Comparison of ENCODE assay signal across 8 cellular contexts in the genomic region with DNA sequence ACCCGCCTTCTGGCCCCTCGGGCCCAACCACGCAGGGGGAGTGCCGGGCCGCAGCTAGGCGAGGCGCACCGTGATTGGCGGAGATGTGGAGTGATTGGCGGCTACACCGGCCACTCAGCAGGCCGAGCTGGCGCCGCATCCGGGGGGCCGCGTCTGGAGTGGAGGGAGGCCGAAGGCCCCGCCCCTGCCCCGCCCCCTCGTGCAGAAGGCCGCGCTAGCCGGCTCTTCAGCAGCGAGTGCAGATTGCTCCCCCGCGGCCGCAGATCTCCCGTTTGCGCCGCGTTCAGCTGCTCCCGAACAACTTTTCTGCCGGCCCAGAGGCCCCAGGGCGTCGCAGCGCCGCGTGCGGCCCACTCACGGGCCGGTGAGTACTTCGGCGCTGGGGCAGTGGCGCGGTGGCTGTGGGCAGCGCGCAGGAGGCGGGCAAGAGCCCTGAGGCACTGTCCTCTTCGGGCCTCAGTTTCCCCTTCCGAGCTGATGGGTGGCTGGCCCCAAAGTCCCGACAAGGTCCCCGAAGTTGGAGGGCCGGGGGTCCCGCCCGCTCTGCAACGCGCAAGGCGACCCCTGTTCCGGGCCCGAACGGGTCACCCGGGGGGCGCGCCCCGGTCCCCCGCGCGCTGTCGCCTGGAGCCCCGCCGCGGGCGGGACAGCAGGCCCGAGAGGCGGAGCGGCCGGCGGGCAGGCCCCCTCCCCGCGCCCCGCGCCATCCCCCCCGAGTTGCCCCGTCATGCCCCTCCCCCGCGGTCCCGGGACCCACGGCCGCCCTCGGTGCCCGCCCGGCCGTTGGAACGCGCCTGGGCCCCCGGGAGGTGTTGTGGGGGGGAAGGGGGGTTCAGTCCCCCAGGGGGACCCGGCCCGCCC. TPM values are rescaled to one million over a fixed set of nuclear protein-coding genes. Genes with fewer than 3 reads are reported as not detected.
DNase-seq lines count a peak whose midpoint lies in the region; ATAC-seq, FAIRE-seq and TF ChIP-seq lines count a peak whose summit lies in the region.

A gene with protein sequence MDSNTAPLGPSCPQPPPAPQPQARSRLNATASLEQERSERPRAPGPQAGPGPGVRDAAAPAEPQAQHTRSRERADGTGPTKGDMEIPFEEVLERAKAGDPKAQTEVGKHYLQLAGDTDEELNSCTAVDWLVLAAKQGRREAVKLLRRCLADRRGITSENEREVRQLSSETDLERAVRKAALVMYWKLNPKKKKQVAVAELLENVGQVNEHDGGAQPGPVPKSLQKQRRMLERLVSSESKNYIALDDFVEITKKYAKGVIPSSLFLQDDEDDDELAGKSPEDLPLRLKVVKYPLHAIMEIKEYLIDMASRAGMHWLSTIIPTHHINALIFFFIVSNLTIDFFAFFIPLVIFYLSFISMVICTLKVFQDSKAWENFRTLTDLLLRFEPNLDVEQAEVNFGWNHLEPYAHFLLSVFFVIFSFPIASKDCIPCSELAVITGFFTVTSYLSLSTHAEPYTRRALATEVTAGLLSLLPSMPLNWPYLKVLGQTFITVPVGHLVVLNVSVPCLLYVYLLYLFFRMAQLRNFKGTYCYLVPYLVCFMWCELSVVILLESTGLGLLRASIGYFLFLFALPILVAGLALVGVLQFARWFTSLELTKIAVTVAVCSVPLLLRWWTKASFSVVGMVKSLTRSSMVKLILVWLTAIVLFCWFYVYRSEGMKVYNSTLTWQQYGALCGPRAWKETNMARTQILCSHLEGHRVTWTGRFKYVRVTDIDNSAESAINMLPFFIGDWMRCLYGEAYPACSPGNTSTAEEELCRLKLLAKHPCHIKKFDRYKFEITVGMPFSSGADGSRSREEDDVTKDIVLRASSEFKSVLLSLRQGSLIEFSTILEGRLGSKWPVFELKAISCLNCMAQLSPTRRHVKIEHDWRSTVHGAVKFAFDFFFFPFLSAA (plus strand): TSS at position 200 of the 861 bp plus-strand sequence. CDS start 7,606 bp downstream, outside the sequence.

- no peaks in the 10 kb centered on the region for H3K9me3 ChIP-seq in upper lobe of left lung

- peak; percentile 100 for DNase-seq in GM12891 (ENCODE audit: insufficient read length, low spot score)
- DNase-seq in NCI-H1436 treated with DMSO at 0.1 percent for 48 hours (lab: John Stamatoyannopoulos, UW) = peak; percentile 42
- peak; percentile 96 for DNase-seq in T-helper 2 cell treated with Interferon-gamma antibody and Interleukin-4, amounts not matched to agents 5 μg/mL and 100 μg/mL, for 36 hours (ENCODE audit: low spot score)
- peak; percentile 80 to 99 (median 98) for DNase-seq in anterior cingulate cortex (lab: John Stamatoyannopoulos, UW)
- peak; percentile 99 for DNase-seq in left ventricle myocardium superior
- DNase-seq in progenitor cell of endocrine pancreas (ENCODE audit: low spot score, unreplicated experiment) = peak; percentile 99
- DNase-seq in upper lobe of left lung = peak; percentile 94 to 100

- H3K27ac Mint-ChIP-seq in T-helper 2 cell treated with Interferon-gamma antibody and Interleukin-4, amounts not matched to agents 5 μg/mL and 100 μg/mL, for 36 hours = no peak within 1 kb of the TSS
- H3K27ac Mint-ChIP-seq in progenitor cell of endocrine pancreas = peak within 1 kb of the TSS; percentile 95

- peaks cover 14% of the 10 kb centered on the region for H3K4me1 Mint-ChIP-seq in T-helper 2 cell treated with Interferon-gamma antibody and Interleukin-4, amounts not matched to agents 5 μg/mL and 100 μg/mL, for 36 hours (ENCODE audit: low read depth)
- H3K4me1 Mint-ChIP-seq in progenitor cell of endocrine pancreas (ENCODE audit: low read depth) = peaks cover 9% of the 10 kb centered on the region

- ATAC-seq in HG02763 (IDR thresholded peaks at IDR 0.05; ENCODE audit: unreplicated experiment) (peak; percentile 100), left ventricle myocardium superior (peak; percentile 96), upper lobe of left lung (ENCODE audit: low FRiP score in 2 of 2) (peak; percentile 97 to 99)

- H3K36me3 Mint-ChIP-seq in T-helper 2 cell treated with Interferon-gamma antibody and Interleukin-4, amounts not matched to agents 5 μg/mL and 100 μg/mL, for 36 hours (ENCODE audit: low read depth) = no peaks in the 10 kb centered on the region
- no peaks in the 10 kb centered on the region for H3K36me3 Mint-ChIP-seq in progenitor cell of endocrine pancreas (ENCODE audit: insufficient read depth)

- H3K4me3 Mint-ChIP-seq in T-helper 2 cell treated with Interferon-gamma antibody and Interleukin-4, amounts not matched to agents 5 μg/mL and 100 μg/mL, for 36 hours = peak within 1 kb of the TSS; percentile 79
- H3K4me3 Mint-ChIP-seq in progenitor cell of endocrine pancreas (ENCODE audit: low read depth) = peak within 1 kb of the TSS; percentile 85

- no peaks in the 10 kb centered on the region for H3K27me3 ChIP-seq in upper lobe of left lung

- peaks cover 36 to 67% (median 48%) of the 10 kb centered on the region in 4 donors for H3K4me1 ChIP-seq in upper lobe of left lung

- peaks cover 40% of the 10 kb centered on the region for H3K27me3 Mint-ChIP-seq in T-helper 2 cell treated with Interferon-gamma antibody and Interleukin-4, amounts not matched to agents 5 μg/mL and 100 μg/mL, for 36 hours (ENCODE audit: low read depth)
- H3K27me3 Mint-ChIP-seq in progenitor cell of endocrine pancreas = peaks cover 4% of the 10 kb centered on the region

- H3K36me3 ChIP-seq in upper lobe of left lung = no peaks in the 10 kb centered on the region

- H3K4me3 ChIP-seq in upper lobe of left lung = peak within 1 kb of the TSS; percentile 84 to 94 (median 92)

- peak within 1 kb of the TSS; percentile 84 to 87 (median 86) for H3K27ac ChIP-seq in upper lobe of left lung

- no peaks in the 10 kb centered on the region for H3K9me3 Mint-ChIP-seq in T-helper 2 cell treated with Interferon-gamma antibody and Interleukin-4, amounts not matched to agents 5 μg/mL and 100 μg/mL, for 36 hours
- no peaks in the 10 kb centered on the region for H3K9me3 Mint-ChIP-seq in progenitor cell of endocrine pancreas (ENCODE audit: low read depth)

- FAIRE-seq in GM12891 (lab: Jason Lieb, UNC) = peak; percentile 98

- no peak for TF ChIP-seq CTCF in progenitor cell of endocrine pancreas (IDR thresholded peaks at IDR 0.05; ENCODE audit: unreplicated experiment)
- TF ChIP-seq CTCF in upper lobe of left lung (IDR thresholded peaks at IDR 0.05) = peak in 1 of 6 experiments; percentile 7

- whole genome bisulfite sequencing in upper lobe of left lung, 2 donors = 0% methylated on average over 7 to 38 of the region's 99 CpGs

- no peak for TF ChIP-seq EP300 in upper lobe of left lung (IDR thresholded peaks at IDR 0.05)

- TF ChIP-seq POLR2A in GM12891 (IDR thresholded peaks at IDR 0.05; ENCODE audit: low read depth, low read length) (no peak), upper lobe of left lung (IDR thresholded peaks at IDR 0.05) (peak in 3 of 4 donors; percentile 78 to 85 (median 84))

- intact Hi-C loops in left ventricle myocardium superior (cut with micrococcal nuclease) = no loop called here

TF ChIP-seq in GM12891, 5 proteins besides CTCF, POLR2A, EP300 and RAD21:
- TF ChIP-seq TAF1 (IDR thresholded peaks at IDR 0.05; ENCODE audit: low read depth, low read length) (peak; percentile 37; the same call in 1 of the 2 replicates), SPI1 (IDR thresholded peaks at IDR 0.05; ENCODE audit: low read depth, low read length) (no peak)

RNA-seq across cellular contexts. Expression of the gene that starts here (rescaled TPM):
- 4.6 TPM for polyA plus RNA-seq in GM12891 (2012; ENCODE audit: low read depth, missing spikeins)
- total RNA-seq in left ventricle myocardium superior = 70.5 TPM
- total RNA-seq in progenitor cell of endocrine pancreas = 31.3 and 37.9 TPM in 2 replicates
- 100 to 1,000 TPM in 3 of 6 donors, 10 to 100 TPM in 3; 88.8 to 180 (median 105) TPM for total RNA-seq in upper lobe of left lung

Comparison
In these comparisons a context has a peak if more than half of its experiments do, and no peak if none do; other contexts are left out.
1. Peak in every context shown above with its lines: DNase-seq, ATAC-seq, H3K4me3 ChIP-seq and H3K27ac ChIP-seq.
2. DNase-seq: peak in every context shown above with its lines; median percentile 100 in GM12891; 99 in left ventricle myocardium superior; 99 in progenitor cell of endocrine pancreas; 98 in anterior cingulate cortex; 97 in upper lobe of left lung; 96 in T-helper 2 cell treated with Interferon-gamma antibody and Interleukin-4, amounts not matched to agents 5 μg/mL and 100 μg/mL, for 36 hours; 42 in NCI-H1436 treated with DMSO at 0.1 percent for 48 hours.